In genomic region chr7:32905175-32905662, GRCh38 we compare ENCODE assay signal across 8 cellular contexts. TPM values are rescaled to one million over a fixed set of nuclear protein-coding genes. Genes with fewer than 3 reads are reported as not detected.
A peak's percentile ranks its signal among the peaks of the same experiment; 100 is the strongest.
DNase-seq lines count a peak whose midpoint lies in the region; ATAC-seq lines count a peak whose summit lies in the region.

No MANE protein-coding gene starts in this region.

- H3K27me3 ChIP-seq in adipocyte (replicated peaks; ENCODE audit: control insufficient read depth, insufficient read depth, low read length), result no peaks in the 10 kb centered on the region

- H3K4me3 ChIP-seq in adipocyte (ENCODE audit: low read length), result peak overlapping the region; percentile 77
- peak overlapping the region; percentile 36 for H3K4me3 ChIP-seq in skeletal muscle cell (ENCODE audit: low read depth, low read length)

- H3K4me3 Mint-ChIP-seq in T-cell, result peak overlapping the region; percentile 75 to 79 (median 77)

- H3K9me3 Mint-ChIP-seq in T-cell, result no peaks in the 10 kb centered on the region

- H3K9me3 ChIP-seq in adipocyte (ENCODE audit: control insufficient read depth, low read length), result no peaks in the 10 kb centered on the region

- ATAC-seq in HG03139 (IDR thresholded peaks at IDR 0.05; ENCODE audit: unreplicated experiment), result peak; percentile 53
- peak; percentile 87 to 92 (median 88) for ATAC-seq in T-cell (replicated peaks in 1 of 4)
- no peak for ATAC-seq in GM18861 (IDR thresholded peaks at IDR 0.05; ENCODE audit: unreplicated experiment)

- H3K9ac ChIP-seq in adipocyte (ENCODE audit: low read length), result peak overlapping the region; percentile 46

- H3K36me3 ChIP-seq in adipocyte (ENCODE audit: control insufficient read depth, insufficient read depth, low read length, severe bottlenecking), result no peaks in the 10 kb centered on the region

- H3K27ac Mint-ChIP-seq in T-cell, result peak overlapping the region; percentile 91 to 94

- peaks cover 15 to 18% (median 18%) of the 10 kb centered on the region in 3 donors for H3K4me1 Mint-ChIP-seq in T-cell

- H3K36me3 Mint-ChIP-seq in T-cell, result no peaks in the 10 kb centered on the region

- DNase-seq in DMS114 treated with DMSO at 0.1 percent for 48 hours (lab: John Stamatoyannopoulos, UW; ENCODE audit: unreplicated experiment), result peak; percentile 84
- DNase-seq in T-cell, result peak; percentile 18 to 83 (median 62)
- DNase-seq in adipocyte (ENCODE audit: low read depth), result peak; percentile 83
- DNase-seq in hippocampal formation (lab: John Stamatoyannopoulos, UW), result peak; percentile 14 to 46
- DNase-seq in skeletal muscle cell (ENCODE audit: low read depth), result peak; percentile 40
- no peak for DNase-seq in NCI-H82 treated with DMSO at 0.1 percent for 48 hours (lab: John Stamatoyannopoulos, UW; ENCODE audit: unreplicated experiment)

- CTCF ChIA-PET in T-cell (lab: Charles Lee), result interaction anchor here (0.5 to 2.6 kb wide), 10 partner anchors 12 to 135 kb away, joined by 3 to 14 read pairs (median 6); partner anchors contain the start of gene KBTBD2 (in 1 of the 2)

- POLR2A ChIA-PET in T-cell (lab: Charles Lee), result interaction anchor here (1.5 to 2.8 kb wide), 2 partner anchors 14 to 16 kb away, joined by 12 to 68 read pairs; partner anchors contain the start of gene KBTBD2 (in 1 of the 2)

- no peaks in the 10 kb centered on the region for H3K27me3 Mint-ChIP-seq in T-cell

- H3K4me1 ChIP-seq in adipocyte (ENCODE audit: control insufficient read depth, insufficient read depth, low read length), result peaks cover 3% of the 10 kb centered on the region

RNA-seq across cellular contexts. Expression of gene KBTBD2, which starts 13.7 kb away (rescaled TPM):
- total RNA-seq in T-cell, result 100 to 1,000 TPM in 1 of 5 donors, 10 to 100 TPM in 4; 46.5 to 108 (median 55.2) TPM

RNA-seq across cellular contexts. Expression of gene FKBP9, which starts 52.0 kb away (rescaled TPM):
- total RNA-seq in T-cell, result 1 to 10 TPM in 3 of 5 donors, not detected in 2; 1.1 to 1.9 (median 1.6) TPM
